10 cellular contexts compared by ENCODE assay signal in the genomic region with DNA sequence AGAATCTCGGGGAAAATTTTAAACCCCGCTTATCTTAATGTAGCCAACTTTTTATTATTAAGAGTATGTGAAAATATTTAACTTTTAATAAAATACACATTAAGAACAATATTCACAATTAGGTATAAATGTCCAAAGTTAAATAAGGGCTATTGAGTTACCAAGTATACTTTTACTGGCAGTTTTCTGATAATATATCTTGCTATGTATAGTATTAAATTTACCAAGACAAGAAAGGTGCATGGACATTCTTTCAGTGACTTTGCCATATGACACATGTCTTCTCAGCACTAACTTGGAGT.
DNase-seq lines count a peak whose midpoint lies in the region; ATAC-seq, FAIRE-seq and TF ChIP-seq lines count a peak whose summit lies in the region.
"Had no signal": no experiment of that assay in that cellular context is flagged by ENCODE, and none has a peak within 500 bp of the region (broad histone marks: within the 10 kb centered on the region; RNA-seq: fewer than 3 reads in every experiment).

No MANE protein-coding gene starts in this region.

- H3K9me2 ChIP-seq in GM23248 (ENCODE audit: insufficient read depth): no peaks in the 10 kb centered on the region

- H3K27ac Mint-ChIP-seq in mesothelial cell of epicardium: peak overlapping the region; percentile 44

- peaks cover 19% of the 10 kb centered on the region for H3F3A ChIP-seq in GM23248 (ENCODE audit: insufficient read depth)

- POLR2A ChIA-PET in A549 (lab: Yijun Ruan, JAX): interaction anchor here (1.2 to 2.0 kb wide), 3 partner anchors 21 to 212 kb away, joined by 5 to 7 read pairs (median 6); no protein-coding TSS in a partner anchor

- peak overlapping the region; percentile 20 to 77 for H3K27ac ChIP-seq in A549
- H3K27ac ChIP-seq in GM23248: no peak overlapping the region
- H3K27ac ChIP-seq in RWPE2 (ENCODE audit: poor library complexity, severe bottlenecking): no peak overlapping the region
- H3K27ac ChIP-seq: Peyer's patch had no signal

- peaks cover 27% of the 10 kb centered on the region for H3K4me1 ChIP-seq in A549
- H3K4me1 ChIP-seq in GM23248 (ENCODE audit: insufficient read depth): peaks cover 6% of the 10 kb centered on the region; the same call in 1 of the 2 replicates
- H3K4me1 ChIP-seq in RWPE2 (ENCODE audit: insufficient read depth, poor library complexity, severe bottlenecking): no peaks in the 10 kb centered on the region
- H3K4me1 ChIP-seq: Peyer's patch had no signal

- H3K9me3 Mint-ChIP-seq in mesothelial cell of epicardium: no peaks in the 10 kb centered on the region
- H3K9me3 Mint-ChIP-seq: H9 had no signal

- H3K4me2 ChIP-seq in A549 (peak overlapping the region; percentile 27; the same call in 2 of the 3 replicates), GM23248 (ENCODE audit: unreplicated experiment) (peak overlapping the region; percentile 11)

- no peak for FAIRE-seq in A549 (lab: Jason Lieb, UNC)

- no peak overlapping the region for H2AFZ ChIP-seq in GM23248

- no peak for TF ChIP-seq POLR2A in A549 (IDR thresholded peaks at IDR 0.05; ENCODE audit: low read length)
- TF ChIP-seq POLR2A in erythroblast (IDR thresholded peaks at IDR 0.05; ENCODE audit: low read length): no peak

- peak; percentile 18; the same call in 1 of the 3 replicates for TF ChIP-seq CTCF in A549 (IDR thresholded peaks at IDR 0.05)
- peak; percentile 59 for TF ChIP-seq CTCF in RWPE2 (IDR thresholded peaks at IDR 0.05; ENCODE audit: poor library complexity, severe bottlenecking)
- TF ChIP-seq CTCF in mesothelial cell of epicardium (IDR thresholded peaks at IDR 0.05; ENCODE audit: unreplicated experiment): no peak

- H3K4me3 Mint-ChIP-seq in mesothelial cell of epicardium: no peak overlapping the region
- H3K4me3 Mint-ChIP-seq: H9 had no signal

- no peaks in the 10 kb centered on the region for H4K20me1 ChIP-seq in GM23248 (ENCODE audit: insufficient read depth)

- CTCF ChIA-PET in A549 (lab: Yijun Ruan, JAX): interaction anchor here (0.5 to 4.3 kb wide), 41 partner anchors 10 to 1534 kb away, joined by 3 to 131 read pairs (median 4); a partner anchor contains a TSS

- no peaks in the 10 kb centered on the region for H3K79me2 ChIP-seq in GM23248 (ENCODE audit: insufficient read depth)

- 2% methylated on average over 2 of the region's 2 CpGs for WGBS in A549 (ENCODE audit: missing lambda C conversion rate)
- 4 to 7% methylated on average over 2 of the region's 2 CpGs for WGBS in GM23248 (ENCODE audit: low coverage in 1 of 2, low lambda C conversion rate in 2 of 2, missing lambda C conversion rate in 2 of 2), 2 experiments

- H3K36me3 Mint-ChIP-seq in mesothelial cell of epicardium: peaks cover 11% of the 10 kb centered on the region

- peak in 1 of 2 experiments; percentile 24; a peak in 1 of 5 replicates for TF ChIP-seq RAD21 in A549 (conservative IDR thresholded peaks at IDR 0.05 in 1 of 2, IDR thresholded peaks at IDR 0.05 in 1 of 2)

- no peak for DNase-seq in A549 (ENCODE audit: low read depth in 1 of 2, low spot score in 1 of 2)
- no peak for DNase-seq in GM23248
- no peak for DNase-seq in RWPE2 (ENCODE audit: low spot score)
- no peak for DNase-seq in mesothelial cell of epicardium (ENCODE audit: low spot score in 2 of 2, unreplicated experiment in 2 of 2)
- no peak for DNase-seq in erythroblast (lab: John Stamatoyannopoulos, UW)
- DNase-seq in NCI-H1417 treated with DMSO at 0.1 percent for 48 hours (lab: John Stamatoyannopoulos, UW): no peak
- DNase-seq: H9; NK-92 treated with Interleukin-12 subunit alpha and Interleukin-12 subunit beta, amount 100 ng/mL, for 24 hours; Peyer's patch had no signal

- H3K27me3 ChIP-seq in GM23248 (replicated peaks; ENCODE audit: insufficient read depth) (no peaks in the 10 kb centered on the region), RWPE2 (ENCODE audit: insufficient read depth, poor library complexity, severe bottlenecking) (no peaks in the 10 kb centered on the region)
- H3K27me3 ChIP-seq: Peyer's patch had no signal

- H3K36me3 ChIP-seq in GM23248 (ENCODE audit: low read depth): peaks cover 24% of the 10 kb centered on the region; the same call in 1 of the 2 replicates
- H3K36me3 ChIP-seq in RWPE2 (ENCODE audit: low read depth): peaks cover 29% of the 10 kb centered on the region
- H3K36me3 ChIP-seq: Peyer's patch had no signal

- TF ChIP-seq EP300 in A549 (IDR thresholded peaks at IDR 0.05): no peak

- peaks cover 2% of the 10 kb centered on the region for H3K4me1 Mint-ChIP-seq in mesothelial cell of epicardium

- in situ Hi-C loops in GM23248 (cut with MboI): loop anchor here (10.0 to 25.0 kb wide), 2 partner anchors 213 to 480 kb away; no protein-coding TSS in a partner anchor

- 0 out of 2 replicates have a peak overlapping the region, but pooled peaks have one; percentile 1 for H3K9ac ChIP-seq in GM23248

- H3K4me3 ChIP-seq in A549 (no peak overlapping the region), GM23248 (no peak overlapping the region), RWPE2 (ENCODE audit: severe bottlenecking) (no peak overlapping the region)
- H3K4me3 ChIP-seq: Peyer's patch had no signal

- H3K27me3 Mint-ChIP-seq in mesothelial cell of epicardium (ENCODE audit: low read depth): no peaks in the 10 kb centered on the region

- no peak; a peak in 1 of 6 replicates for ATAC-seq in A549
- no peak for ATAC-seq in RWPE2 (ENCODE audit: low read depth)
- ATAC-seq in HG02938 (IDR thresholded peaks at IDR 0.05; ENCODE audit: unreplicated experiment): no peak

- H3K9me3 ChIP-seq in A549 (no peaks in the 10 kb centered on the region), GM23248 (ENCODE audit: low read depth) (no peaks in the 10 kb centered on the region), RWPE2 (ENCODE audit: severe bottlenecking) (no peaks in the 10 kb centered on the region)
- H3K9me3 ChIP-seq: Peyer's patch had no signal

TF ChIP-seq in A549, 52 proteins besides CTCF, POLR2A, EP300 and RAD21:
- TF ChIP-seq TFCP2L1 (CRISPR knock-in tag; IDR thresholded peaks at IDR 0.05): no peak
- TF ChIP-seq SMC3 (IDR thresholded peaks at IDR 0.05): no peak
- TF ChIP-seq, protein P1, sequence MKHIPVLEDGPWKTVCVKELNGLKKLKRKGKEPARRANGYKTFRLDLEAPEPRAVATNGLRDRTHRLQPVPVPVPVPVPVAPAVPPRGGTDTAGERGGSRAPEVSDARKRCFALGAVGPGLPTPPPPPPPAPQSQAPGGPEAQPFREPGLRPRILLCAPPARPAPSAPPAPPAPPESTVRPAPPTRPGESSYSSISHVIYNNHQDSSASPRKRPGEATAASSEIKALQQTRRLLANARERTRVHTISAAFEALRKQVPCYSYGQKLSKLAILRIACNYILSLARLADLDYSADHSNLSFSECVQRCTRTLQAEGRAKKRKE (CRISPR knock-in tag; IDR thresholded peaks at IDR 0.05; ENCODE audit: low read depth): no peak
- no peak for TF ChIP-seq PHF8 (IDR thresholded peaks at IDR 0.05; ENCODE audit: borderline replicate concordance, low read depth)
- no peak for TF ChIP-seq KDM5A (IDR thresholded peaks at IDR 0.05)
- no peak for TF ChIP-seq NR3C1 (IDR thresholded peaks at IDR 0.05)
- TF ChIP-seq TP53 (CRISPR knock-in tag; IDR thresholded peaks at IDR 0.05): no peak
- TF ChIP-seq CBX2 (IDR thresholded peaks at IDR 0.05; ENCODE audit: borderline replicate concordance, low read depth): no peak
TF ChIP-seq in A549: peak in this region for 0.

Comparison
In these comparisons a context has a peak if more than half of its experiments do, and no peak if none do; other contexts are left out.
1. H3K27ac ChIP-seq: peak in A549 (2 of 2); none in GM23248 (single experiment) and RWPE2 (single experiment).